In the genomic region with DNA sequence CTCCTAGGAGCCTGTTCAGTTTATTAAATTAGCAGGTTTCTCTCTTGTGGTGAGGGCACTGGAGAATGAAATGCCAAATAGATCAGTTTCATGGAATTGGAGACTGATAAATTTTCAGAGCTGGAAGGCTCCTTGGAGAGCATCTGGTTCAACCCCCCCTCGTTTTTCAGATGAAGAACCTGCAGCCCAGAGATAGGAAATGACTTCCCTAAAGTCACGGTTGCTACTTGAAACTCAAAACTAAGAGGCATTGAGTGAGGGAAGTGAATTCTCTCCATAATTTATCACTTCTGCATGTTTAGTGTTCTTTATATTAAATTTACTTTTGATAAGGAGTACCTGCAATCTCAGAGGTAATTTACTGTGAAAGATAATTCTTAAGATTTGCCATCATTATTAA, we compare ENCODE assay signal across 1 cellular context.
TF ChIP-seq lines count a peak whose summit lies in the region.

No MANE protein-coding gene starts in this region.

TF ChIP-seq in K562, 482 proteins besides CTCF, POLR2A, EP300 and RAD21 (continued from another document):
- TF ChIP-seq ZNF280A (IDR thresholded peaks at IDR 0.05; ENCODE audit: low read depth, partially characterized antibody), result no peak
- no peak for TF ChIP-seq GABPA (tag; conservative IDR thresholded peaks at IDR 0.05; ENCODE audit: low read depth)
- TF ChIP-seq CBFA2T2 (conservative IDR thresholded peaks at IDR 0.05), result peak; percentile 72
- TF ChIP-seq, protein P1, sequence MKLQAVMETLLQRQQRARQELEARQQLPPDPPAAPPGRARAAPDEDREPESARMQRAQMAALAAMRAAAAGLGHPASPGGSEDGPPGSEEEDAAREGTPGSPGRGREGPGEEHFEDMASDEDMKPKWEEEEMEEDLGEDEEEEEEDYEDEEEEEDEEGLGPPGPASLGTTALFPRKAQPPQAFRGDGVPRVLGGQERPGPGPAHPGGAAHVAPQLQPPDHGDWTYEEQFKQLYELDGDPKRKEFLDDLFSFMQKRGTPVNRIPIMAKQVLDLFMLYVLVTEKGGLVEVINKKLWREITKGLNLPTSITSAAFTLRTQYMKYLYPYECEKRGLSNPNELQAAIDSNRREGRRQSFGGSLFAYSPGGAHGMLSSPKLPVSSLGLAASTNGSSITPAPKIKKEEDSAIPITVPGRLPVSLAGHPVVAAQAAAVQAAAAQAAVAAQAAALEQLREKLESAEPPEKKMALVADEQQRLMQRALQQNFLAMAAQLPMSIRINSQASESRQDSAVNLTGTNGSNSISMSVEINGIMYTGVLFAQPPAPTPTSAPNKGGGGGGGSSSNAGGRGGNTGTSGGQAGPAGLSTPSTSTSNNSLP (IDR thresholded peaks at IDR 0.05; ENCODE audit: borderline replicate concordance, low read depth, low read length), result 0 out of 2 replicates have a peak, but pooled peaks have one; percentile 55
- peak; percentile 69; the same call in 1 of the 2 replicates for TF ChIP-seq DPF2 (IDR thresholded peaks at IDR 0.05)
- TF ChIP-seq HMGN3 (IDR thresholded peaks at IDR 0.05; ENCODE audit: borderline replicate concordance, extremely low read depth, insufficient read length, low read depth, low read length), result peak; percentile 31
- TF ChIP-seq FOSL1 (tag; conservative IDR thresholded peaks at IDR 0.05), result 0 out of 2 replicates have a peak, but pooled peaks have one; percentile 6
- no peak for TF ChIP-seq HDAC6 (IDR thresholded peaks at IDR 0.05; ENCODE audit: low read depth, low read length)
- TF ChIP-seq FOXM1 (IDR thresholded peaks at IDR 0.05; ENCODE audit: low read depth), result peak; percentile 58; the same call in 1 of the 2 replicates
- no peak for TF ChIP-seq FOXM1 (CRISPR knock-in tag; IDR thresholded peaks at IDR 0.05; ENCODE audit: low read depth)
- no peak for TF ChIP-seq MAZ (CRISPR knock-in tag; conservative IDR thresholded peaks at IDR 0.05 in 1 of 2, IDR thresholded peaks at IDR 0.05 in 1 of 2)
- no peak for TF ChIP-seq RHOXF2B (CRISPR knock-in tag; conservative IDR thresholded peaks at IDR 0.05)
- TF ChIP-seq ZNF316 (IDR thresholded peaks at IDR 0.05), result no peak
- TF ChIP-seq KHSRP (IDR thresholded peaks at IDR 0.05), result no peak
- TF ChIP-seq BHLHE40 (IDR thresholded peaks at IDR 0.05; ENCODE audit: low read length), result peak; percentile 75
- TF ChIP-seq PTBP1 (IDR thresholded peaks at IDR 0.05; ENCODE audit: low read depth, low read length), result no peak
- TF ChIP-seq ILF3 (IDR thresholded peaks at IDR 0.05; ENCODE audit: borderline replicate concordance), result no peak
- peak; percentile 59 for TF ChIP-seq NCOR1 (IDR thresholded peaks at IDR 0.05)
